Comparison of ENCODE assay signal across 18 cellular contexts in the genomic region with DNA sequence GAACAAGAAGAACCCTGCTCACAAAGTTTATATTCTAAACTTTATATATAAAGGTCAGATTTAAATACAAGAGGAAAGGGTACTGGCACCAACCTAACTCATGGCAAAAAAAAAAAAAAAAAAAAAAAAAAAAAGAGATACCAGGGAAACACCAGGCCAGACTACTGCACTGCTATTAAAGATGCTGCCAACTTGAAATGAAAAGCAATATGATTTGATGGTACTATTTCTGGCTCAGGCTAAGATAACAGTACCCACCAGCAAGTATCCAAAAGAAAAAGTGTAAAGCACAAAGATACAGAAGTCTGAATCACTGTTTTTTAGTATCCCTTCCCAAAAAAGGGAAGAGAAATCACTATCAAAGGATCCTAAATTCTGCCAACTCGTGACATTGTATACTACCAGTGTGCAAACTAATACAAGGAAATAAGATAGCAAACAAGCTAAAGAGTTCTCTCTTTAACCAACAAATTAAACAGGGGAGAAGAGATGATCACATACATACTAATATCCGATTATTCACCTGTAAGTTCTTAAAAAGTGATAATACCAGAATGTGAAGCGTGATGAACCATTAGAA. TPM values are rescaled to one million over a fixed set of nuclear protein-coding genes. Genes with fewer than 3 reads are reported as not detected.
DNase-seq lines count a peak whose midpoint lies in the region; ATAC-seq and TF ChIP-seq lines count a peak whose summit lies in the region.
"Had no signal": no experiment of that assay in that cellular context is flagged by ENCODE, and none has a peak within 500 bp of the region (broad histone marks: within the 10 kb centered on the region; RNA-seq: fewer than 3 reads in every experiment).

No MANE protein-coding gene starts in this region.

- in situ Hi-C loops in IMR-90 (cut with MboI; ENCODE audit: low sequenced_read_pairs) = no loop called here

- H3K18ac ChIP-seq in IMR-90 (ENCODE audit: low read depth, low read length) = no peak overlapping the region

- BruUV-seq in IMR-90 (replicated peaks; lab: Mats Ljungman, UMichigan) = no TSS peak

- no peak overlapping the region for H2AK9ac ChIP-seq in IMR-90 (replicated peaks; ENCODE audit: low read depth, low read length, poor library complexity)

- no peak overlapping the region for H2BK120ac ChIP-seq in IMR-90 (ENCODE audit: low read depth, low read length)

- H3K9me3 ChIP-seq in right atrium auricular region (peaks cover 0 to 18% of the 10 kb centered on the region in 2 donors), IMR-90 (ENCODE audit: control insufficient read depth, insufficient read depth, low read length) (peaks cover 5% of the 10 kb centered on the region), heart left ventricle (peaks cover 0 to 26% (median 16%) of the 10 kb centered on the region in 12 donors), left ventricle myocardium inferior (replicated peaks) (peaks cover 24% of the 10 kb centered on the region), body of pancreas (peaks cover 0 to 7% (median 0%) of the 10 kb centered on the region in 3 donors)

- no peak overlapping the region for H3K4ac ChIP-seq in IMR-90 (ENCODE audit: low read depth, low read length)

- H2BK5ac ChIP-seq in IMR-90 (ENCODE audit: low read depth, low read length, poor library complexity, severe bottlenecking) = no peak overlapping the region

- CTCF ChIA-PET in IMR-90 (lab: Yijun Ruan, JAX) = no interaction called here

- no peak for DNase-seq in Right ventricle myocardium superior
- no peak for DNase-seq in right atrium auricular region (ENCODE audit: low spot score)
- no peak for DNase-seq in IMR-90
- DNase-seq in heart left ventricle = no peak
- no peak for DNase-seq in left ventricle myocardium inferior
- no peak for DNase-seq in body of pancreas
- no peak for DNase-seq in lower leg skin (ENCODE audit: low spot score in 2 of 2)
- no peak for DNase-seq in NCI-H1417 treated with DMSO at 0.1 percent for 48 hours (lab: John Stamatoyannopoulos, UW)
- DNase-seq: 8988T; C1 segment of cervical spinal cord; Calu3; CD4-positive, alpha-beta memory T cell; COR-L47; DMS53; DMS79 treated with DMSO at 0.1 percent for 48 hours; GF-D8; GOT3 had no signal

- no peak for TF ChIP-seq RAD21 in IMR-90 (IDR thresholded peaks at IDR 0.05; ENCODE audit: low read length)

- H4K8ac ChIP-seq in IMR-90 (ENCODE audit: low read depth in 2 of 2, low read length in 2 of 2) = no peak overlapping the region

- no peak overlapping the region for H3K27ac ChIP-seq in right atrium auricular region
- no peak overlapping the region for H3K27ac ChIP-seq in IMR-90 (ENCODE audit: insufficient read depth, low read length)
- H3K27ac ChIP-seq in heart left ventricle = peak overlapping the region in 3 of 12 donors; percentile 9 to 47 (median 33)
- H3K27ac ChIP-seq in left ventricle myocardium inferior (replicated peaks) = peak overlapping the region; percentile 53
- no peak overlapping the region for H3K27ac ChIP-seq in body of pancreas

- H2BK15ac ChIP-seq in IMR-90 (ENCODE audit: low read depth, low read length) = no peak overlapping the region

- POLR2A ChIA-PET in IMR-90 (lab: Charles Lee; ENCODE audit: unreplicated experiment) = no interaction called here

- H4K20me1 ChIP-seq in IMR-90 (ENCODE audit: insufficient read depth, low read length) = peaks cover 84% of the 10 kb centered on the region

- H3K9me1 ChIP-seq in IMR-90 (ENCODE audit: insufficient read depth, low read length) = peaks cover 24% of the 10 kb centered on the region

- ATAC-seq in Right ventricle myocardium superior (ENCODE audit: poor library complexity) = peak; percentile 63
- ATAC-seq in IMR-90 (ENCODE audit: low read depth) = no peak
- peak; percentile 54 to 77 (median 60) for ATAC-seq in heart left ventricle
- ATAC-seq in body of pancreas = no peak

- H2AFZ ChIP-seq in IMR-90 (replicated peaks; ENCODE audit: low read length, poor library complexity) = no peak overlapping the region

- H3K79me1 ChIP-seq in IMR-90 (ENCODE audit: low read depth in 1 of 2, low read length in 2 of 2) = peaks cover 35 to 78% of the 10 kb centered on the region in 2 experiments

- TF ChIP-seq POLR2A in IMR-90 (IDR thresholded peaks at IDR 0.05; ENCODE audit: low read depth, low read length) = no peak
- TF ChIP-seq POLR2A in heart left ventricle (IDR thresholded peaks at IDR 0.05) = no peak
- no peak for TF ChIP-seq POLR2A in body of pancreas (IDR thresholded peaks at IDR 0.05)
- no peak for TF ChIP-seq POLR2A in lower leg skin (IDR thresholded peaks at IDR 0.05)

- no peak overlapping the region for H2AK5ac ChIP-seq in IMR-90 (ENCODE audit: low read depth, low read length)

- H3K27me3 ChIP-seq in right atrium auricular region (no peaks in the 10 kb centered on the region), IMR-90 (ENCODE audit: control insufficient read depth, insufficient read depth, low read length) (no peaks in the 10 kb centered on the region), heart left ventricle (no peaks in the 10 kb centered on the region), left ventricle myocardium inferior (ENCODE audit: low read depth) (no peaks in the 10 kb centered on the region), body of pancreas (no peaks in the 10 kb centered on the region)

- no peak overlapping the region for H4K91ac ChIP-seq in IMR-90 (ENCODE audit: insufficient read depth, low read depth, low read length)

- no peak overlapping the region for H2BK20ac ChIP-seq in IMR-90 (ENCODE audit: low read depth, low read length)

- no peak overlapping the region for H3K14ac ChIP-seq in IMR-90 (replicated peaks; ENCODE audit: low read depth, low read length)

- H3K4me2 ChIP-seq in IMR-90 (ENCODE audit: low read depth, low read length) = no peak overlapping the region

- peak overlapping the region; percentile 49; the same call in 1 of the 2 replicates for H3K23ac ChIP-seq in IMR-90 (ENCODE audit: low read depth, low read length)

- peaks cover 0 to 50% of the 10 kb centered on the region in 2 donors for H3K4me1 ChIP-seq in right atrium auricular region
- peaks cover 14% of the 10 kb centered on the region for H3K4me1 ChIP-seq in IMR-90 (ENCODE audit: control insufficient read depth, insufficient read depth, low read length)
- H3K4me1 ChIP-seq in heart left ventricle = peaks cover 5 to 75% (median 56%) of the 10 kb centered on the region in 12 donors
- peaks cover 74% of the 10 kb centered on the region for H3K4me1 ChIP-seq in left ventricle myocardium inferior
- peaks cover 20% of the 10 kb centered on the region for H3K4me1 ChIP-seq in body of pancreas

- no peak overlapping the region for H3K4me3 ChIP-seq in right atrium auricular region
- no peak overlapping the region for H3K4me3 ChIP-seq in IMR-90 (ENCODE audit: insufficient read depth, low read depth, low read length)
- H3K4me3 ChIP-seq in heart left ventricle = no peak overlapping the region
- no peak overlapping the region for H3K4me3 ChIP-seq in left ventricle myocardium inferior
- no peak overlapping the region for H3K4me3 ChIP-seq in body of pancreas
- no peak overlapping the region for H3K4me3 ChIP-seq in lower leg skin (ENCODE audit: low read depth, poor library complexity, severe bottlenecking)
- H3K4me3 ChIP-seq: HAP-1 had no signal

- no peak overlapping the region for H3K56ac ChIP-seq in IMR-90 (ENCODE audit: extremely low read depth, insufficient read depth, low read length)

- H3K36me3 ChIP-seq in right atrium auricular region (no peaks in the 10 kb centered on the region), IMR-90 (ENCODE audit: control insufficient read depth, insufficient read depth, low read length) (peaks cover 3% of the 10 kb centered on the region; the same call in 1 of the 2 replicates), heart left ventricle (no peaks in the 10 kb centered on the region), left ventricle myocardium inferior (no peaks in the 10 kb centered on the region), body of pancreas (replicated peaks in 1 of 2; ENCODE audit: insufficient read depth in 1 of 2, low read depth in 2 of 2) (no peaks in the 10 kb centered on the region)

- dilution Hi-C loops in IMR-90 (cut with HindIII; ENCODE audit: low sequenced_read_pairs, unreplicated experiment) = no loop called here

- no peak for TF ChIP-seq CTCF in right atrium auricular region (IDR thresholded peaks at IDR 0.05)
- no peak for TF ChIP-seq CTCF in IMR-90 (conservative IDR thresholded peaks at IDR 0.05; ENCODE audit: low read depth, low read length)
- TF ChIP-seq CTCF in heart left ventricle (IDR thresholded peaks at IDR 0.05) = no peak
- TF ChIP-seq CTCF in left ventricle myocardium inferior (IDR thresholded peaks at IDR 0.05; ENCODE audit: borderline replicate concordance) = no peak
- TF ChIP-seq CTCF in body of pancreas (IDR thresholded peaks at IDR 0.05) = no peak
- no peak for TF ChIP-seq CTCF in lower leg skin (IDR thresholded peaks at IDR 0.05)

- H4K5ac ChIP-seq in IMR-90 (ENCODE audit: low read depth, low read length) = no peak overlapping the region

- intact Hi-C loops in Right ventricle myocardium superior (cut with DNase I) (no loop called here), IMR-90 (cut with micrococcal nuclease) (no loop called here), heart left ventricle (cut with DNase I) (no loop called here), left ventricle myocardium inferior (cut with micrococcal nuclease) (no loop called here), body of pancreas (cut with DNase I) (no loop called here), lower leg skin (cut with DNase I; ENCODE audit: low total_unique reads) (no loop called here)

- H3K9ac ChIP-seq in IMR-90 (ENCODE audit: low read depth, low read length) = no peak overlapping the region

- no CpG with 5 or more reads among the region's 3 CpGs for WGBS in IMR-90 (ENCODE audit: extremely low coverage in 2 of 2, insufficient read length in 1 of 2), 2 experiments
- 63 to 66% (median 65%) methylated on average over 3 of the region's 3 CpGs for WGBS in heart left ventricle, 4 donors
- WGBS in body of pancreas, 2 donors = 75 to 88% methylated on average over 3 of the region's 3 CpGs
- 86 to 91% methylated on average over 3 of the region's 3 CpGs for WGBS in lower leg skin, 2 donors

RNA-seq across cellular contexts. Expression of gene PEAK1, which starts 28.4 kb away (rescaled TPM):
- total RNA-seq in Right ventricle myocardium superior (59.9 TPM), right atrium auricular region (10 to 100 TPM; 44.2 to 59.8 TPM), IMR-90 (2012; rRNA removed) (43.9 and 49.2 TPM in 2 replicates), heart left ventricle (100 to 1,000 TPM in 5 of 9 donors, 10 to 100 TPM in 4; 52.8 to 139 (median 104) TPM), left ventricle myocardium inferior (75.2 TPM), body of pancreas (10 to 100 TPM; 12.5 to 13.2 TPM), lower leg skin (10 to 100 TPM; 23.4 to 38.2 (median 31.0) TPM)
- polyA plus RNA-seq in IMR-90 (2012; rRNA removed) (21.5 TPM in 2 replicates), heart left ventricle (10 to 100 TPM; 12.8 to 29.1 TPM)
- 9.7 and 11.4 TPM in 2 replicates for polyA plus RNA-seq in IMR-90 (2012; cell fraction: cytosol; rRNA removed)
- polyA plus RNA-seq in IMR-90 (2012; cell fraction: nucleus; rRNA removed; ENCODE audit: low replicate concordance) = 15.4 and 44.4 TPM in 2 replicates

RNA-seq across cellular contexts. Expression of gene HMG20A, which starts 29.2 kb away (rescaled TPM):
- 28.8 TPM for total RNA-seq in Right ventricle myocardium superior
- total RNA-seq in right atrium auricular region = 10 to 100 TPM; 30.9 to 34.7 TPM
- 25.3 and 28.6 TPM in 2 replicates for total RNA-seq in IMR-90 (2012; rRNA removed)
- polyA plus RNA-seq in IMR-90 (2012; rRNA removed) = 22.0 and 22.3 TPM in 2 replicates
- polyA plus RNA-seq in IMR-90 (2012; cell fraction: cytosol; rRNA removed) = 7.2 and 10.0 TPM in 2 replicates
- 13.0 and 45.0 TPM in 2 replicates for polyA plus RNA-seq in IMR-90 (2012; cell fraction: nucleus; rRNA removed; ENCODE audit: low replicate concordance)
- 10 to 100 TPM; 22.6 to 54.1 (median 39.9) TPM for total RNA-seq in heart left ventricle
- 10 to 100 TPM; 14.8 to 16.1 TPM for polyA plus RNA-seq in heart left ventricle
- 30.5 TPM for total RNA-seq in left ventricle myocardium inferior
- total RNA-seq in body of pancreas = 10 to 100 TPM; 21.8 to 59.0 TPM
- total RNA-seq in lower leg skin = 10 to 100 TPM; 16.8 to 28.1 (median 22.5) TPM

Comparison
In these comparisons a context has a peak if more than half of its experiments do, and no peak if none do; other contexts are left out.
1. ATAC-seq: peak in Right ventricle myocardium superior (single experiment) and heart left ventricle (4 of 4); none in IMR-90 (single experiment) and body of pancreas (single experiment).